In genomic region chrX:95629737-95630136, GRCh38 we compare ENCODE assay signal across 16 cellular contexts.
DNase-seq lines count a peak whose midpoint lies in the region; ATAC-seq, FAIRE-seq and TF ChIP-seq lines count a peak whose summit lies in the region.
"Had no signal": no experiment of that assay in that cellular context is flagged by ENCODE, and none has a peak within 500 bp of the region (broad histone marks: within the 10 kb centered on the region; RNA-seq: fewer than 3 reads in every experiment).

No MANE protein-coding gene starts in this region.

- H3K4me3 ChIP-seq in NB4 (ENCODE audit: low read depth, low read length) (no peak overlapping the region), fibroblast of mammary gland (ENCODE audit: control insufficient read depth, low read depth, low read length) (no peak overlapping the region), small intestine (ENCODE audit: low read depth in 1 of 2, low read length in 2 of 2) (no peak overlapping the region), HAP-1 (no peak overlapping the region)
- H3K4me3 ChIP-seq: BLaER1 treated with 17β-estradiol and CSF1 and Interleukin-3, amounts not matched to agents 10 nM and 100 nM had no signal

- no peaks in the 10 kb centered on the region for H3K27me3 ChIP-seq in small intestine (ENCODE audit: control insufficient read depth in 2 of 2, insufficient read depth in 2 of 2, low read length in 2 of 2)
- no peaks in the 10 kb centered on the region for H3K27me3 ChIP-seq in HAP-1 (ENCODE audit: low read depth)

- H3K36me3 ChIP-seq in small intestine (ENCODE audit: control insufficient read depth in 2 of 2, insufficient read depth in 2 of 2, low read length in 2 of 2), result no peaks in the 10 kb centered on the region
- H3K36me3 ChIP-seq in HAP-1 (replicated peaks), result no peaks in the 10 kb centered on the region
- H3K36me3 ChIP-seq: BLaER1 treated with 17β-estradiol and CSF1 and Interleukin-3, amounts not matched to agents 10 nM and 100 nM had no signal

- in situ Hi-C loops in HAP-1 (cut with MboI; ENCODE audit: low sequenced_read_pairs), result no loop called here

- TF ChIP-seq CTCF in NB4 (IDR thresholded peaks at IDR 0.05; ENCODE audit: low read depth, low read length) (no peak), fibroblast of mammary gland (conservative IDR thresholded peaks at IDR 0.05; ENCODE audit: control insufficient read depth, insufficient read depth, low read depth, low read length) (no peak)

- TF ChIP-seq POLR2A in NB4 (IDR thresholded peaks at IDR 0.05; ENCODE audit: extremely low read depth, insufficient read length), result no peak

- 59 to 88% (median 76%) methylated on average over 2 of the region's 2 CpGs for WGBS in small intestine, 3 donors

- H3K4me1 ChIP-seq in small intestine (ENCODE audit: control insufficient read depth in 2 of 2, insufficient read depth in 1 of 2, low read depth in 1 of 2, low read length in 1 of 2) (no peaks in the 10 kb centered on the region), HAP-1 (no peaks in the 10 kb centered on the region)
- H3K4me1 ChIP-seq: BLaER1 treated with 17β-estradiol and CSF1 and Interleukin-3, amounts not matched to agents 10 nM and 100 nM had no signal

- peak; percentile 0 for DNase-seq in NCI-H82 (lab: John Stamatoyannopoulos, UW)
- DNase-seq in NCI-H82 treated with DMSO at 0.1 percent for 48 hours (lab: John Stamatoyannopoulos, UW; ENCODE audit: unreplicated experiment), result no peak
- peak; percentile 2 for DNase-seq in NB4 (ENCODE audit: low read depth)
- DNase-seq in fibroblast of mammary gland (ENCODE audit: low read depth), result peak; percentile 4
- DNase-seq in small intestine, result no peak
- DNase-seq in HAP-1 (ENCODE audit: low spot score in 2 of 2), result no peak
- DNase-seq in NCI-H2196 treated with DMSO at 0.1 percent for 48 hours (lab: John Stamatoyannopoulos, UW; ENCODE audit: unreplicated experiment), result no peak
- DNase-seq: CD8-positive, alpha-beta memory T cell; EL; HCEC 1CT; NCI-H1048; NCI-H2227 treated with DMSO at 0.1 percent for 48 hours; NCI-H524 treated with DMSO at 0.1 percent for 48 hours; RPMI8226 had no signal

- no peak overlapping the region for H3K27ac ChIP-seq in small intestine (ENCODE audit: low read depth in 1 of 2, low read length in 1 of 2)
- H3K27ac ChIP-seq: BLaER1 treated with 17β-estradiol and CSF1 and Interleukin-3, amounts not matched to agents 10 nM and 100 nM had no signal

- FAIRE-seq in small intestine (lab: Jason Lieb, UNC), result peak; percentile 74

- H3K9me3 ChIP-seq in small intestine (ENCODE audit: control insufficient read depth, low read depth) (no peaks in the 10 kb centered on the region), HAP-1 (peaks cover 5% of the 10 kb centered on the region; the same call in 1 of the 2 replicates)

- no peak for ATAC-seq in GM21825 (IDR thresholded peaks at IDR 0.05; ENCODE audit: unreplicated experiment)

Comparison
In these comparisons a context has a peak if more than half of its experiments do, and no peak if none do; other contexts are left out.
1. DNase-seq: peak in NCI-H82 (single experiment), NB4 (single experiment) and fibroblast of mammary gland (single experiment); none in NCI-H82 treated with DMSO at 0.1 percent for 48 hours (single experiment), small intestine (single experiment), HAP-1 (0 of 2) and NCI-H2196 treated with DMSO at 0.1 percent for 48 hours (single experiment).